ENCODE assay signal across 1 cellular context in the genomic region with DNA sequence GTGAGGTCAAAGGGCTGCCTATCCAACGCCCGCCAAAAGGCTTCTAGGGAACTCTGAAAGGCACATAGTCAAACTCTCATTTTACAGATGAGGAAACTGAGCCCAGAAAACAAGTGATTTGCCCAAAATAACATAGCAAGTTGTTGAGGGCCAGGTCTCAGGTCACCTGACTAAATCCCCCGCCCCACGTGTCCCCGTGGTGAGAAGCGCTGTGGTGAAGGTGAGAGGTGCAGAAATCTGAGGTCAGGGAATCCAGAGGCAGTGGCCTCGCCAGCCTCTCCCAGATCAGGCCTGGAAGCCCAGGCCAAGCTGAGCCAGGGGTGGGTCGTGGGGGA.
TF ChIP-seq lines count a peak whose summit lies in the region.

No MANE protein-coding gene starts in this region.

TF ChIP-seq in HEK293, 187 proteins besides CTCF, POLR2A, EP300 and RAD21 (continued from another document):
- TF ChIP-seq, protein P1, sequence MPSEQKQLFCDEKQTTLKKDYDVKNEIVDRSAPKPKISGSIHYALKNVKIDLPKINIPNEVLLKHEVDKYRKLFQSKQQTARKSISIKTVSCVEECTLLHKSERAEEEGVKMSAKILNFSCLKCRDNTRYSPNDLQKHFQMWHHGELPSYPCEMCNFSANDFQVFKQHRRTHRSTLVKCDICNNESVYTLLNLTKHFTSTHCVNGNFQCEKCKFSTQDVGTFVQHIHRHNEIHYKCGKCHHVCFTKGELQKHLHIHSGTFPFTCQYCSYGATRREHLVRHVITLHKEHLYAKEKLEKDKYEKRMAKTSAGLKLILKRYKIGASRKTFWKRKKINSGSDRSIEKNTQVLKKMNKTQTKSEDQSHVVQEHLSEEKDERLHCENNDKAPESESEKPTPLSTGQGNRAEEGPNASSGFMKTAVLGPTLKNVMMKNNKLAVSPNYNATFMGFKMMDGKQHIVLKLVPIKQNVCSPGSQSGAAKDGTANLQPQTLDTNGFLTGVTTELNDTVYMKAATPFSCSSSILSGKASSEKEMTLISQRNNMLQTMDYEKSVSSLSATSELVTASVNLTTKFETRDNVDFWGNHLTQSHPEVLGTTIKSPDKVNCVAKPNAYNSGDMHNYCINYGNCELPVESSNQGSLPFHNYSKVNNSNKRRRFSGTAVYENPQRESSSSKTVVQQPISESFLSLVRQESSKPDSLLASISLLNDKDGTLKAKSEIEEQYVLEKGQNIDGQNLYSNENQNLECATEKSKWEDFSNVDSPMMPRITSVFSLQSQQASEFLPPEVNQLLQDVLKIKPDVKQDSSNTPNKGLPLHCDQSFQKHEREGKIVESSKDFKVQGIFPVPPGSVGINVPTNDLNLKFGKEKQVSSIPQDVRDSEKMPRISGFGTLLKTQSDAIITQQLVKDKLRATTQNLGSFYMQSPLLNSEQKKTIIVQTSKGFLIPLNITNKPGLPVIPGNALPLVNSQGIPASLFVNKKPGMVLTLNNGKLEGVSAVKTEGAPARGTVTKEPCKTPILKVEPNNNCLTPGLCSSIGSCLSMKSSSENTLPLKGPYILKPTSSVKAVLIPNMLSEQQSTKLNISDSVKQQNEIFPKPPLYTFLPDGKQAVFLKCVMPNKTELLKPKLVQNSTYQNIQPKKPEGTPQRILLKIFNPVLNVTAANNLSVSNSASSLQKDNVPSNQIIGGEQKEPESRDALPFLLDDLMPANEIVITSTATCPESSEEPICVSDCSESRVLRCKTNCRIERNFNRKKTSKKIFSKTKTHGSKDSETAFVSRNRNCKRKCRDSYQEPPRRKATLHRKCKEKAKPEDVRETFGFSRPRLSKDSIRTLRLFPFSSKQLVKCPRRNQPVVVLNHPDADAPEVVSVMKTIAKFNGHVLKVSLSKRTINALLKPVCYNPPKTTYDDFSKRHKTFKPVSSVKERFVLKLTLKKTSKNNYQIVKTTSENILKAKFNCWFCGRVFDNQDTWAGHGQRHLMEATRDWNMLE (tag by site-specific recombination; conservative IDR thresholded peaks at IDR 0.05; ENCODE audit: low read depth), result no peak
- no peak for TF ChIP-seq ZNF214 (tag by site-specific recombination; IDR thresholded peaks at IDR 0.05; ENCODE audit: borderline replicate concordance)
- TF ChIP-seq ZBTB20 (tag by site-specific recombination; IDR thresholded peaks at IDR 0.05), result no peak
- TF ChIP-seq ZNF274 (IDR thresholded peaks at IDR 0.05; ENCODE audit: low read length), result no peak
- no peak for TF ChIP-seq ZNF274 (tag by site-specific recombination; IDR thresholded peaks at IDR 0.05; ENCODE audit: borderline replicate concordance)
- no peak for TF ChIP-seq ZNF132 (tag by site-specific recombination; IDR thresholded peaks at IDR 0.05; ENCODE audit: borderline replicate concordance)
- no peak for TF ChIP-seq ZNF654 (tag by site-specific recombination; IDR thresholded peaks at IDR 0.05; ENCODE audit: low read depth)
- no peak for TF ChIP-seq GLI2 (tag by site-specific recombination; IDR thresholded peaks at IDR 0.05; ENCODE audit: borderline replicate concordance, low read depth)
- TF ChIP-seq KLF7 (tag by site-specific recombination; IDR thresholded peaks at IDR 0.05; ENCODE audit: borderline replicate concordance), result no peak
- TF ChIP-seq YY1 (tag by site-specific recombination; IDR thresholded peaks at IDR 0.05), result no peak
